ENCODE assay signal across 26 cellular contexts in the genomic region with DNA sequence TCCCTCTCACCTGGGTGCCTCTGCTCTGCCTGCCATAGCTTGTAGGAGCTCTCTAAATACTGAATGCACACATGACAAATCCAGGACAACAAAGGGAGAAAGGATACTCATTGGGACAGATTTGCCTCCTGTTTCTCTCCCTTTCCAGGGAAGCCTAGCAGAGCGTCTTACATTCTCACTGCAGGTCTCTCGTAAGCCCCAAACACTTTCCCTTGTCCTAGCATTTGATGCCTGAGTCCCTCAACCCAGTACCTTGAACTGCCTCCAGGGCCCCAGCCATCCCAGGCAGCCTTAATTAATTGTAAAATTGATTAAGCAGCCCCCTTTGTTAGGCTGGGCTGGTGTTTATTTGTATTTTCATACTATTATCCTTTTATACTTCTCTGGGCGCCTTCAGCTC.
DNase-seq lines count a peak whose midpoint lies in the region; ATAC-seq and TF ChIP-seq lines count a peak whose summit lies in the region.
"Had no signal": no experiment of that assay in that cellular context is flagged by ENCODE, and none has a peak within 500 bp of the region (broad histone marks: within the 10 kb centered on the region; RNA-seq: fewer than 3 reads in every experiment).

No MANE protein-coding gene starts in this region.

- DNase-seq in HFFc6 (no peak), NCI-H69 (lab: John Stamatoyannopoulos, UW) (peak; percentile 39), gastrocnemius medialis (no peak), GOT3 (lab: John Stamatoyannopoulos, UW) (no peak), hepatocyte (ENCODE audit: low spot score) (no peak)
- DNase-seq in activated CD8-positive, alpha-beta memory T cell treated with anti-CD3 and anti-CD28 coated beads, Interleukin-2, amount 50 U/mL, for 48 hours: no peak
- DNase-seq: activated CD4-positive, alpha-beta T cell treated with anti-CD3 and anti-CD28 coated beads, Interleukin-2, amount 50 U/mL, for 1 hour; activated naive CD4-positive, alpha-beta T cell treated with anti-CD3 and anti-CD28 coated beads, Interleukin-2, amount 10 ng/mL, durations not matched to agents 7 days and 5 days; Calu3; DND-41; effector CD8-positive, alpha-beta T cell; natural killer cell; NCI-H1092 treated with DMSO at 0.1 percent for 48 hours; NCI-H2081; NCI-H510A; ovary; stimulated activated CD4-positive, alpha-beta T cell treated with anti-CD3 and anti-CD28 coated beads, Interleukin-2, amount 100 ng/mL, for 48 hours; trophoblast cell had no signal

- WGBS in hepatocyte (ENCODE audit: low lambda C conversion rate, missing lambda C conversion rate): 94% methylated on average over 3 of the region's 3 CpGs

- no peak overlapping the region for H2AFZ ChIP-seq in hepatocyte

- peaks cover 1% of the 10 kb centered on the region; the same call in 1 of the 2 replicates for H3K27me3 Mint-ChIP-seq in HFFc6 (ENCODE audit: insufficient read depth)

- H3K4me3 ChIP-seq in gastrocnemius medialis (no peak overlapping the region), hepatocyte (no peak overlapping the region)
- H3K4me3 ChIP-seq: K562, ovary, right atrium auricular region had no signal

- peak; percentile 10 to 36 for ATAC-seq in gastrocnemius medialis
- ATAC-seq: HCT116, K562, natural killer cell had no signal

- no peaks in the 10 kb centered on the region for H3K9me2 ChIP-seq in hepatocyte (replicated peaks; ENCODE audit: insufficient read depth)

- in situ Hi-C loops in gastrocnemius medialis (cut with MboI; ENCODE audit: low sequenced_read_pairs in 4 of 4): no loop called here

- H3K27ac ChIP-seq in layer of hippocampus (ENCODE audit: low read depth, low read length) (peak overlapping the region; percentile 31), gastrocnemius medialis (peak overlapping the region; percentile 75 to 90 (median 81)), hepatocyte (no peak overlapping the region)
- H3K27ac ChIP-seq: ovary, VCaP had no signal

- H3K36me3 Mint-ChIP-seq in HFFc6 (ENCODE audit: low read depth): no peaks in the 10 kb centered on the region; the same call in 1 of the 2 replicates
- H3K36me3 Mint-ChIP-seq: activated naive CD4-positive, alpha-beta T cell treated with anti-CD3 and anti-CD28 coated beads, Interleukin-2, amount 10 ng/mL, durations not matched to agents 7 days and 5 days; CD14-positive monocyte; natural killer cell had no signal

- TF ChIP-seq POLR2A in gastrocnemius medialis (IDR thresholded peaks at IDR 0.05): no peak

- H3K4me1 ChIP-seq in gastrocnemius medialis (peaks cover 9 to 24% of the 10 kb centered on the region in 2 donors), hepatocyte (ENCODE audit: insufficient read depth) (no peaks in the 10 kb centered on the region)
- H3K4me1 ChIP-seq: right atrium auricular region had no signal

- TF ChIP-seq CTCF in HFFc6 (IDR thresholded peaks at IDR 0.05) (0 out of 2 replicates have a peak, but pooled peaks have one; percentile 7), gastrocnemius medialis (IDR thresholded peaks at IDR 0.05 in 4 of 5, conservative IDR thresholded peaks at IDR 0.05 in 1 of 5) (no peak), hepatocyte (IDR thresholded peaks at IDR 0.05; ENCODE audit: poor library complexity) (no peak)

- no peaks in the 10 kb centered on the region for H4K20me1 ChIP-seq in hepatocyte (ENCODE audit: insufficient read depth, poor library complexity, severe bottlenecking)

- H3K27me3 ChIP-seq in layer of hippocampus (ENCODE audit: control insufficient read depth, insufficient read depth, low read length): no peaks in the 10 kb centered on the region
- no peaks in the 10 kb centered on the region for H3K27me3 ChIP-seq in gastrocnemius medialis
- no peaks in the 10 kb centered on the region for H3K27me3 ChIP-seq in hepatocyte
- H3K27me3 ChIP-seq: ovary, right atrium auricular region had no signal

- no peaks in the 10 kb centered on the region for H3K9me3 Mint-ChIP-seq in HFFc6
- H3K9me3 Mint-ChIP-seq: activated naive CD4-positive, alpha-beta T cell treated with anti-CD3 and anti-CD28 coated beads, Interleukin-2, amount 10 ng/mL, durations not matched to agents 7 days and 5 days; activated T-helper 1 cell treated with anti-CD3 and anti-CD28 coated beads, Interleukin-12 subunit alpha, Interleukin-12 subunit beta, Interleukin-2, Interleukin-4 antibody, amounts not matched to agents 30 ng/mL and 10 ng/mL and 1 ng/mL, durations not matched to agents 14 hours and 24 hours and 36 hours; natural killer cell; T-helper 2 cell treated with Interferon-gamma antibody and Interleukin-4, amounts not matched to agents 5 μg/mL and 100 μg/mL, for 36 hours had no signal

- no peak overlapping the region for H3K4me3 Mint-ChIP-seq in HFFc6
- H3K4me3 Mint-ChIP-seq: activated naive CD4-positive, alpha-beta T cell treated with anti-CD3 and anti-CD28 coated beads, Interleukin-2, amount 10 ng/mL, durations not matched to agents 7 days and 5 days; activated T-helper 1 cell treated with anti-CD3 and anti-CD28 coated beads, Interleukin-12 subunit alpha, Interleukin-12 subunit beta, Interleukin-2, Interleukin-4 antibody, amounts not matched to agents 30 ng/mL and 10 ng/mL and 1 ng/mL, durations not matched to agents 14 hours and 24 hours and 36 hours; CD14-positive monocyte; natural killer cell; T-helper 2 cell treated with Interferon-gamma antibody and Interleukin-4, amounts not matched to agents 5 μg/mL and 100 μg/mL, for 36 hours had no signal

- no peak overlapping the region for H3K4me2 ChIP-seq in hepatocyte

- H3K36me3 ChIP-seq in gastrocnemius medialis: no peaks in the 10 kb centered on the region
- H3K36me3 ChIP-seq in hepatocyte (replicated peaks; ENCODE audit: insufficient read depth, low read depth): no peaks in the 10 kb centered on the region
- H3K36me3 ChIP-seq: ovary, right atrium auricular region had no signal

- intact Hi-C loops in gastrocnemius medialis (cut with DNase I; ENCODE audit: low total_unique reads): no loop called here

- no peaks in the 10 kb centered on the region for H3K79me2 ChIP-seq in hepatocyte

- peaks cover 20% of the 10 kb centered on the region for H3K4me1 Mint-ChIP-seq in HFFc6 (ENCODE audit: low read depth)
- H3K4me1 Mint-ChIP-seq: activated naive CD4-positive, alpha-beta T cell treated with anti-CD3 and anti-CD28 coated beads, Interleukin-2, amount 10 ng/mL, durations not matched to agents 7 days and 5 days; natural killer cell had no signal

- no peaks in the 10 kb centered on the region for H3K9me3 ChIP-seq in gastrocnemius medialis
- H3K9me3 ChIP-seq in hepatocyte (ENCODE audit: low read depth): no peaks in the 10 kb centered on the region
- H3K9me3 ChIP-seq: ovary had no signal

- no peak overlapping the region for H3K27ac Mint-ChIP-seq in HFFc6
- H3K27ac Mint-ChIP-seq: activated naive CD4-positive, alpha-beta T cell treated with anti-CD3 and anti-CD28 coated beads, Interleukin-2, amount 10 ng/mL, durations not matched to agents 7 days and 5 days; activated T-helper 1 cell treated with anti-CD3 and anti-CD28 coated beads, Interleukin-12 subunit alpha, Interleukin-12 subunit beta, Interleukin-2, Interleukin-4 antibody, amounts not matched to agents 30 ng/mL and 10 ng/mL and 1 ng/mL, durations not matched to agents 14 hours and 24 hours and 36 hours; natural killer cell; T-helper 2 cell treated with Interferon-gamma antibody and Interleukin-4, amounts not matched to agents 5 μg/mL and 100 μg/mL, for 36 hours had no signal
